In the genomic region with DNA sequence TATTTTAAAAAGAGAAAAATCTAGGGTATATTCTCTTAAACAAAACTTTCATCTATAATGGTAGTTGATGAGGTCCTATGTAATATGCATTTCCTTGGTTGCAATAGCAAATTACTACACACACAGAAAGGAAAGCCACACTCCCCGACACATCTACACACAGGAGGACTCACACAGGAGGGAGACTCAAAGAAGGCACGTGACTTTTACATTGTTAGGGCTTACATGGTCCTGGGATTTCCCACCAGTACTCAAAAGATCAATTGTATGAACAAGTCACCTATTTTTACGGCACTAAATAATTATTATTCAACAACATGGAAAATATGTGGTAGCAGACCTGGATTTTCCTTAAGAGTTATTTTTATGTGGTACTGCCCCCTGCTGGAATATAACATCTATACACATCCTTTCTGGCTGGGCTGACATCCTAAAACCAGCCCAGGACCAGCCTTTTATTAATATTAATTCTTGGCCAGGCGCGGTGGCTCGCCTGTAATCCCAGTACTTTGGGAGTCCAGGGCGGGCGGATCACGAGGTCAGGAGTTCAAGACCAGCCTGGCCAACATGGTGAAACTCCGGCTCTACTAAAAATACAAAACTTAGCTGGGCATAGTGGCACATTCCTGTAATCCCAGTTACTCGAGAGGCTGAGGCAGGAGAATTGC, we compare ENCODE assay signal across 9 cellular contexts. TPM values are rescaled to one million over a fixed set of nuclear protein-coding genes. Genes with fewer than 3 reads are reported as not detected.
DNase-seq lines count a peak whose midpoint lies in the region; ATAC-seq and TF ChIP-seq lines count a peak whose summit lies in the region.
"Had no signal": no experiment of that assay in that cellular context is flagged by ENCODE, and none has a peak within 500 bp of the region (broad histone marks: within the 10 kb centered on the region; RNA-seq: fewer than 3 reads in every experiment).

No MANE protein-coding gene starts in this region.

- no peaks in the 10 kb centered on the region for H3K36me3 ChIP-seq in MM.1S (replicated peaks; ENCODE audit: insufficient read depth, low read length)

- CTCF ChIA-PET in T-cell (lab: Charles Lee), result interaction anchor here in 1 of 2 donors (0.6 to 1.2 kb wide), 7 partner anchors 19 to 384 kb away, joined by 3 to 5 read pairs (median 5); no protein-coding TSS in a partner anchor

- no peaks in the 10 kb centered on the region for H4K20me1 ChIP-seq in MM.1S (ENCODE audit: insufficient read depth, low read length)

- no peaks in the 10 kb centered on the region for H3K4me1 ChIP-seq in MM.1S (ENCODE audit: low read length)

- no peak overlapping the region for H3K27ac Mint-ChIP-seq in T-cell
- H3K27ac Mint-ChIP-seq: natural killer cell treated with Interleukin-12 subunit alpha and Interleukin-12 subunit beta and Interleukin-15 and Interleukin-18, amount 100 ng/mL, for 72 hours had no signal

- H3K27me3 Mint-ChIP-seq in T-cell, result peaks cover 9 to 23% of the 10 kb centered on the region in 2 donors

- H3K9me3 ChIP-seq in MM.1S (replicated peaks; ENCODE audit: insufficient read depth, low read length), result no peaks in the 10 kb centered on the region

- peak; percentile 26 for TF ChIP-seq CTCF in GM13976 (IDR thresholded peaks at IDR 0.05; ENCODE audit: borderline replicate concordance, control extremely low read depth, extremely low read depth, insufficient read depth, missing control alignments)
- peak; percentile 58 for TF ChIP-seq CTCF in MM.1S (IDR thresholded peaks at IDR 0.05; ENCODE audit: low read length)
- TF ChIP-seq CTCF in foreskin fibroblast (IDR thresholded peaks at IDR 0.05; ENCODE audit: low read depth, low read length), result peak; percentile 46

- H3K36me3 Mint-ChIP-seq in T-cell, result no peaks in the 10 kb centered on the region
- H3K36me3 Mint-ChIP-seq: natural killer cell treated with Interleukin-12 subunit alpha and Interleukin-12 subunit beta and Interleukin-15 and Interleukin-18, amount 100 ng/mL, for 72 hours had no signal

- no peak overlapping the region for H3K4me3 Mint-ChIP-seq in T-cell
- H3K4me3 Mint-ChIP-seq: natural killer cell treated with Interleukin-12 subunit alpha and Interleukin-12 subunit beta and Interleukin-15 and Interleukin-18, amount 100 ng/mL, for 72 hours had no signal

- 0 out of 2 replicates have a peak, but pooled peaks cover 9% of the 10 kb centered on the region for H3K27me3 ChIP-seq in MM.1S (replicated peaks; ENCODE audit: insufficient read depth, low read length)

- no peak overlapping the region for H2AFZ ChIP-seq in MM.1S (ENCODE audit: low read length)

- ATAC-seq in T-cell (replicated peaks in 1 of 4) (peak in 3 of 4 experiments; percentile 40 to 64 (median 43)), HG03469 (IDR thresholded peaks at IDR 0.05; ENCODE audit: unreplicated experiment) (no peak)

- H3K9me2 ChIP-seq in MM.1S (replicated peaks; ENCODE audit: insufficient read depth, low read length), result no peaks in the 10 kb centered on the region

- no peak overlapping the region for H3K9ac ChIP-seq in MM.1S (ENCODE audit: low read length)

- no peak overlapping the region for H3K4me3 ChIP-seq in MM.1S (ENCODE audit: low read length)
- H3K4me3 ChIP-seq in foreskin fibroblast (ENCODE audit: low read depth in 1 of 2, low read length in 2 of 2), result no peak overlapping the region

- in situ Hi-C loops in GM13976 (cut with MboI; ENCODE audit: low sequenced_read_pairs, unreplicated experiment), result loop anchor here (10.0 kb wide), 1 partner anchor 375 kb away; no protein-coding TSS in a partner anchor

- POLR2A ChIA-PET in T-cell (lab: Charles Lee), result interaction anchor here in 1 of 2 donors (0.6 kb wide), 1 partner anchor 27 kb away, joined by 5 read pairs; no protein-coding TSS in a partner anchor

- no peak overlapping the region for H3K27ac ChIP-seq in MM.1S (ENCODE audit: low read length)

- no peak overlapping the region for H3K4me2 ChIP-seq in MM.1S (ENCODE audit: low read depth, low read length)

- no peaks in the 10 kb centered on the region for H3K79me2 ChIP-seq in MM.1S (ENCODE audit: low read length)

- H3K9me3 Mint-ChIP-seq in T-cell, result no peaks in the 10 kb centered on the region
- H3K9me3 Mint-ChIP-seq: natural killer cell treated with Interleukin-12 subunit alpha and Interleukin-12 subunit beta and Interleukin-15 and Interleukin-18, amount 100 ng/mL, for 72 hours had no signal

- DNase-seq in Ammon's horn (ENCODE audit: low spot score), result peak; percentile 60
- peak; percentile 70 for DNase-seq in GM13976 (ENCODE audit: low spot score)
- DNase-seq in MM.1S, result peak; percentile 51
- DNase-seq in T-cell, result no peak
- DNase-seq in foreskin fibroblast, result peak; percentile 16 to 77
- peak; percentile 63 for DNase-seq in pons (ENCODE audit: low spot score)
- no peak for DNase-seq in cortex of kidney (lab: John Stamatoyannopoulos, UW)

- H3K4me1 Mint-ChIP-seq in T-cell, result peaks cover 9 to 15% (median 12%) of the 10 kb centered on the region in 3 donors

- H3F3A ChIP-seq in MM.1S (ENCODE audit: insufficient read depth, low read length), result no peaks in the 10 kb centered on the region

RNA-seq across cellular contexts. Expression of a gene that starts 33.9 kb away (rescaled TPM):
- total RNA-seq in T-cell, result 100 to 1,000 TPM; 106 to 147 (median 124) TPM

Comparison
In these comparisons a context has a peak if more than half of its experiments do, and no peak if none do; other contexts are left out.
1. DNase-seq: peak in Ammon's horn (single experiment), GM13976 (single experiment), MM.1S (single experiment), foreskin fibroblast (2 of 2) and pons (single experiment); none in T-cell (0 of 34) and cortex of kidney (single experiment).
2. Peak in every context shown above with its lines, with median percentiles within 50 percentile points of each other: CTCF ChIP-seq.